ENCODE assay signal across 10 cellular contexts in genomic region chr15:43939070-43939469, GRCh38.
A peak's percentile ranks its signal among the peaks of the same experiment; 100 is the strongest.
DNase-seq lines count a peak whose midpoint lies in the region; ATAC-seq and TF ChIP-seq lines count a peak whose summit lies in the region.
"Had no signal": no experiment of that assay in that cellular context is flagged by ENCODE, and none has a peak within 500 bp of the region (broad histone marks: within the 10 kb centered on the region; RNA-seq: fewer than 3 reads in every experiment).

No MANE protein-coding gene starts in this region.

- TF ChIP-seq CTCF in LNCaP clone FGC (IDR thresholded peaks at IDR 0.05; ENCODE audit: control insufficient read depth, extremely low read depth, insufficient read depth) (peak; percentile 58), mammary epithelial cell (conservative IDR thresholded peaks at IDR 0.05 in 1 of 2, IDR thresholded peaks at IDR 0.05 in 1 of 2; ENCODE audit: extremely low read depth in 1 of 2, insufficient read depth in 1 of 2, low read depth in 1 of 2, low read length in 2 of 2) (peak; percentile 52 to 71), parathyroid adenoma (IDR thresholded peaks at IDR 0.05) (peak; percentile 28), vagina (IDR thresholded peaks at IDR 0.05) (no peak)

- H3K27ac ChIP-seq in mammary epithelial cell (ENCODE audit: insufficient read depth, low read depth, low read length) (no peak overlapping the region), parathyroid adenoma (no peak overlapping the region), vagina (no peak overlapping the region)

- H3K79me2 ChIP-seq in mammary epithelial cell (ENCODE audit: insufficient read depth, low read length) = peaks cover 3% of the 10 kb centered on the region
- no peaks in the 10 kb centered on the region for H3K79me2 ChIP-seq in parathyroid adenoma

- no peaks in the 10 kb centered on the region for H4K20me1 ChIP-seq in mammary epithelial cell (ENCODE audit: insufficient read depth, low read length)

- H3K4me1 ChIP-seq in mammary epithelial cell (ENCODE audit: insufficient read depth, low read length) (peaks cover 5% of the 10 kb centered on the region), parathyroid adenoma (no peaks in the 10 kb centered on the region), vagina (peaks cover 1% of the 10 kb centered on the region)

- BruUV-seq in mammary epithelial cell (replicated peaks; lab: Mats Ljungman, UMichigan) = no TSS peak

- dilution Hi-C loops in mammary epithelial cell (cut with HindIII; ENCODE audit: low sequenced_read_pairs) = no loop called here

- H3K9ac ChIP-seq in mammary epithelial cell (ENCODE audit: insufficient read depth, low read length) (no peak overlapping the region), parathyroid adenoma (no peak overlapping the region)

- TF ChIP-seq POLR2A in vagina (IDR thresholded peaks at IDR 0.05) = no peak

- ATAC-seq in HG03025 (IDR thresholded peaks at IDR 0.05; ENCODE audit: low FRiP score, unreplicated experiment) (no peak), HG03139 (IDR thresholded peaks at IDR 0.05; ENCODE audit: unreplicated experiment) (no peak)

- H2AFZ ChIP-seq in mammary epithelial cell (ENCODE audit: low read depth, low read length) (no peak overlapping the region), parathyroid adenoma (no peak overlapping the region)

- H3K4me2 ChIP-seq in mammary epithelial cell (ENCODE audit: insufficient read depth, low read depth, low read length) = no peak overlapping the region
- no peak overlapping the region for H3K4me2 ChIP-seq in parathyroid adenoma (ENCODE audit: low read length)

- intact Hi-C loops in mammary epithelial cell (cut with micrococcal nuclease) = loop anchor here (1.0 kb wide), 4 partner anchors 35 to 280 kb away; no protein-coding TSS in a partner anchor
- intact Hi-C loops in vagina (cut with DNase I) = no loop called here

- H3K4me3 ChIP-seq in LNCaP clone FGC (ENCODE audit: low read depth, low read length) (no peak overlapping the region), mammary epithelial cell (replicated peaks in 1 of 3; ENCODE audit: insufficient read depth in 1 of 3, low read depth in 2 of 3, low read length in 3 of 3) (no peak overlapping the region), parathyroid adenoma (ENCODE audit: low read depth, low read length) (no peak overlapping the region), vagina (no peak overlapping the region)

- CTCF ChIA-PET in mammary epithelial cell (lab: Charles Lee; ENCODE audit: low non-redundant PET) = interaction anchor here (0.7 to 0.9 kb wide), 2 partner anchors 20 to 645 kb away, joined by 5 read pairs; no protein-coding TSS in a partner anchor

- peak; percentile 8 for DNase-seq in NCI-H748 (lab: John Stamatoyannopoulos, UW; ENCODE audit: unreplicated experiment)
- no peak for DNase-seq in NCI-H748 treated with DMSO at 0.1 percent for 48 hours (lab: John Stamatoyannopoulos, UW)
- no peak for DNase-seq in LNCaP clone FGC (ENCODE audit: low read depth)
- no peak for DNase-seq in mammary epithelial cell
- DNase-seq in vagina (ENCODE audit: extremely low spot score in 2 of 2) = no peak
- DNase-seq: CD4-positive, alpha-beta T cell; NCI-H2171 treated with DMSO at 0.1 percent for 48 hours had no signal

- H3K9me3 ChIP-seq in mammary epithelial cell (replicated peaks; ENCODE audit: insufficient read depth, low read length) (no peaks in the 10 kb centered on the region), parathyroid adenoma (ENCODE audit: control insufficient read depth, low read length) (no peaks in the 10 kb centered on the region), vagina (no peaks in the 10 kb centered on the region)

- H3K36me3 ChIP-seq in mammary epithelial cell (ENCODE audit: insufficient read depth, low read length) = no peaks in the 10 kb centered on the region
- H3K36me3 ChIP-seq in parathyroid adenoma (ENCODE audit: control insufficient read depth, insufficient read depth, low read length) = no peaks in the 10 kb centered on the region
- no peaks in the 10 kb centered on the region for H3K36me3 ChIP-seq in vagina

- H3K27me3 ChIP-seq in mammary epithelial cell (ENCODE audit: insufficient read depth, low read length) (no peaks in the 10 kb centered on the region), parathyroid adenoma (ENCODE audit: control insufficient read depth, insufficient read depth, low read length) (no peaks in the 10 kb centered on the region), vagina (no peaks in the 10 kb centered on the region)

- in situ Hi-C loops in mammary epithelial cell (cut with MboI; ENCODE audit: low sequenced_read_pairs in 2 of 2) = loop anchor here in 1 of 2 donors (10.0 kb wide), 1 partner anchor 116 kb away; no protein-coding TSS in a partner anchor

- WGBS in mammary epithelial cell (ENCODE audit: low coverage, missing lambda C conversion rate) = 60% methylated on average over 1 of the region's 3 CpGs

Comparison
In these comparisons a context has a peak if more than half of its experiments do, and no peak if none do; other contexts are left out.
1. CTCF ChIP-seq: peak in LNCaP clone FGC (single experiment), mammary epithelial cell (2 of 2) and parathyroid adenoma (single experiment); none in vagina (0 of 3).